ENCODE assay signal across 19 cellular contexts in the genomic region with DNA sequence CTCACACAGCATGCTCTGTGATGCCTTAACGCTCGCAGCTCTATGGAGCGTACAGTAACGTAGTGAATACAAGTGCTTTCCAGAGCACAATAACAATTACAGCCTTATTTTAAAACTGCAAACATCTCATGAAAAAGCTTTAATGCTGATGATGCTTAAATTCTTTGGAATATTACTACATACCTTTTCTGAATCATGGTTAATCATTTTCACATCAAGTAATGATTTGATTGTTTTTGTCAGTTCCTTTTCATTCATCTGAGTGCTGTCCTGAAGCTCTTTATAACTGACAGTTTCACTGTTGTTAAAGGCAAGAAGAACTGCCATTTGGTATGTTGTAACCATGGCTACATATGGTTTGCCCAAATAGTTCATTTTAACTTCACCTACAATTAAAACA.
"Had no signal": no experiment of that assay in that cellular context is flagged by ENCODE, and none has a peak within 500 bp of the region (broad histone marks: within the 10 kb centered on the region; RNA-seq: fewer than 3 reads in every experiment).

No MANE protein-coding gene starts in this region.

- H3K4me3 Mint-ChIP-seq: activated naive CD8-positive, alpha-beta T cell; central memory CD8-positive, alpha-beta T cell; natural killer cell treated with Interleukin-12 subunit alpha and Interleukin-12 subunit beta and Interleukin-15 and Interleukin-18, amount 100 ng/mL, for 72 hours; stimulated activated naive CD8-positive, alpha-beta T cell treated with anti-CD3 and anti-CD28 coated beads, Interleukin-15, amount 100 ng/mL, for 72 hours; T-helper 1 cell treated with Interleukin-12 subunit alpha and Interleukin-12 subunit beta and Interleukin-4 antibody, amounts not matched to agents 30 μg/mL and 1 μg/mL, for 36 hours; type B pancreatic cell had no signal

- H3K27me3 Mint-ChIP-seq: activated naive CD8-positive, alpha-beta T cell; central memory CD8-positive, alpha-beta T cell; natural killer cell treated with Interleukin-12 subunit alpha and Interleukin-12 subunit beta and Interleukin-15 and Interleukin-18, amount 100 ng/mL, for 72 hours; stimulated activated naive CD8-positive, alpha-beta T cell treated with anti-CD3 and anti-CD28 coated beads, Interleukin-15, amount 100 ng/mL, for 72 hours; type B pancreatic cell had no signal

- H3K4me3 ChIP-seq: body of pancreas, coronary artery, esophagus squamous epithelium, psoas muscle, sigmoid colon, spleen had no signal

- ATAC-seq: body of pancreas; left ventricle myocardium superior; natural killer cell treated with Interleukin-12 subunit alpha and Interleukin-12 subunit beta and Interleukin-15 and Interleukin-18, amount 100 ng/mL, for 72 hours; psoas muscle; stimulated activated naive CD8-positive, alpha-beta T cell treated with anti-CD3 and anti-CD28 coated beads, Interleukin-15, amount 100 ng/mL, for 72 hours had no signal

- H3K27me3 ChIP-seq: body of pancreas, esophagus squamous epithelium, sigmoid colon, spleen had no signal

- H3K9me3 Mint-ChIP-seq: central memory CD8-positive, alpha-beta T cell; natural killer cell treated with Interleukin-12 subunit alpha and Interleukin-12 subunit beta and Interleukin-15 and Interleukin-18, amount 100 ng/mL, for 72 hours; stimulated activated naive CD8-positive, alpha-beta T cell treated with anti-CD3 and anti-CD28 coated beads, Interleukin-15, amount 100 ng/mL, for 72 hours; T-helper 1 cell treated with Interleukin-12 subunit alpha and Interleukin-12 subunit beta and Interleukin-4 antibody, amounts not matched to agents 30 μg/mL and 1 μg/mL, for 36 hours; type B pancreatic cell had no signal

- H3K27ac Mint-ChIP-seq: activated naive CD8-positive, alpha-beta T cell; natural killer cell treated with Interleukin-12 subunit alpha and Interleukin-12 subunit beta and Interleukin-15 and Interleukin-18, amount 100 ng/mL, for 72 hours; stimulated activated naive CD8-positive, alpha-beta T cell treated with anti-CD3 and anti-CD28 coated beads, Interleukin-15, amount 100 ng/mL, for 72 hours; T-helper 1 cell treated with Interleukin-12 subunit alpha and Interleukin-12 subunit beta and Interleukin-4 antibody, amounts not matched to agents 30 μg/mL and 1 μg/mL, for 36 hours; type B pancreatic cell had no signal

- DNase-seq: activated CD4-positive, alpha-beta T cell treated with anti-CD3 and anti-CD28 coated beads for 48 hours; activated effector memory CD4-positive, alpha-beta T cell treated with anti-CD3 and anti-CD28 coated beads, Interleukin-2, amount 50 U/mL, for 16 hours; amniotic stem cell; body of pancreas; esophagus squamous epithelium; glutamatergic neuron; hypothalamus; left ventricle myocardium superior; mesendoderm; psoas muscle; sigmoid colon; spleen; stimulated activated naive CD8-positive, alpha-beta T cell treated with anti-CD3 and anti-CD28 coated beads, Interleukin-15, amount 100 ng/mL, for 72 hours had no signal

- H3K4me1 Mint-ChIP-seq: stimulated activated naive CD8-positive, alpha-beta T cell treated with anti-CD3 and anti-CD28 coated beads, Interleukin-15, amount 100 ng/mL, for 72 hours had no signal
